30 cellular contexts compared by ENCODE assay signal in the genomic region with DNA sequence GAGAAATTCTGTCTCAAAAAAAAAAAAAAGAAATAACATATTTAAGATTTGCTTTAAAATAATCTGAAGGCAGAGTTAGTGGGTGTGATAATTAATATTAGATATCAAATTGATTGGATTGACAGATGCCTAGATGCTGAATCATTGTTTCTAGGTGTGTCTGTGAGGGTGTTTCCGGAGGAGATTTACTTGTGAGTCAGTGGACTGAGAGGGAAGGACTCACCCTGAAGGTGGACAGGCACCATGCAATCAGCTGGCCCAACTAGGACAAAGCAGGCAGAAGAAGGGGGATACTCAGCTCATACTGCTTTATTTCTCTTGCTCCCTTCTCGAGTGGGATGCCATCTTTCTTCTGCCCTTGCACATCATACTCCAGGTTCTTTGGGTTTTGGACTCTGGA. TPM values are rescaled to one million over a fixed set of nuclear protein-coding genes. Genes with fewer than 3 reads are reported as not detected.
DNase-seq lines count a peak whose midpoint lies in the region; ATAC-seq, FAIRE-seq and TF ChIP-seq lines count a peak whose summit lies in the region.
"Had no signal": no experiment of that assay in that cellular context is flagged by ENCODE, and none has a peak within 500 bp of the region (broad histone marks: within the 10 kb centered on the region; RNA-seq: fewer than 3 reads in every experiment).

No MANE protein-coding gene starts in this region.

- H3K4me3 ChIP-seq in A549: no peak overlapping the region
- H3K4me3 ChIP-seq in Karpas-422 (ENCODE audit: low read length): no peak overlapping the region
- H3K4me3 ChIP-seq in astrocyte (ENCODE audit: insufficient read depth, low read depth, low read length): no peak overlapping the region
- H3K4me3 ChIP-seq in left lung: peak overlapping the region in 1 of 2 donors; percentile 6
- no peak overlapping the region for H3K4me3 ChIP-seq in thyroid gland (replicated peaks in 1 of 3)
- H3K4me3 ChIP-seq: ascending aorta, gastrocnemius medialis, SJSA1, transverse colon had no signal

- CTCF ChIA-PET in A549 (lab: Yijun Ruan, JAX): interaction anchor here (0.6 to 1.0 kb wide), 2 partner anchors 18 to 58 kb away, joined by 3 read pairs; no protein-coding TSS in a partner anchor
- CTCF ChIA-PET in activated CD8-positive, alpha-beta T cell treated with anti-CD3 and anti-CD28 coated beads, Interleukin-2, amount 10 ng/mL, durations not matched to agents 7 days and 5 days (lab: Charles Lee): no interaction called here

- ATAC-seq in A549 (peak; percentile 74 to 88), left lung (peak; percentile 77), HG02623 (IDR thresholded peaks at IDR 0.05; ENCODE audit: unreplicated experiment) (no peak)
- no peak for ATAC-seq in activated CD8-positive, alpha-beta T cell treated with anti-CD3 and anti-CD28 coated beads, Interleukin-2, amount 10 ng/mL, durations not matched to agents 7 days and 5 days
- ATAC-seq: gastrocnemius medialis; natural killer cell; right cardiac atrium; stimulated activated naive CD8-positive, alpha-beta T cell treated with anti-CD3 and anti-CD28 coated beads, Interleukin-15, amount 100 ng/mL, for 72 hours had no signal

- no peaks in the 10 kb centered on the region for H3K4me1 Mint-ChIP-seq in astrocyte (ENCODE audit: low read depth, unreplicated experiment)
- no peaks in the 10 kb centered on the region for H3K4me1 Mint-ChIP-seq in activated CD8-positive, alpha-beta T cell treated with anti-CD3 and anti-CD28 coated beads, Interleukin-2, amount 10 ng/mL, durations not matched to agents 7 days and 5 days (ENCODE audit: low read depth)
- H3K4me1 Mint-ChIP-seq: activated naive CD4-positive, alpha-beta T cell treated with anti-CD3 and anti-CD28 coated beads, Interleukin-2, amount 50 U/mL, for 24 hours; natural killer cell; stimulated activated naive CD8-positive, alpha-beta T cell treated with anti-CD3 and anti-CD28 coated beads, Interleukin-15, amount 100 ng/mL, for 72 hours had no signal

- FAIRE-seq in A549 (lab: Jason Lieb, UNC) (no peak), astrocyte (lab: Jason Lieb, UNC) (no peak)
- FAIRE-seq: A204.1 had no signal

- intact Hi-C loops in left lung (cut with DNase I) (no loop called here), thyroid gland (cut with DNase I) (no loop called here)

- no peak for TF ChIP-seq EP300 in A549 (IDR thresholded peaks at IDR 0.05)

- TF ChIP-seq RAD21 in A549 (conservative IDR thresholded peaks at IDR 0.05 in 1 of 2, IDR thresholded peaks at IDR 0.05 in 1 of 2): no peak

- H3K36me3 ChIP-seq in Karpas-422 (ENCODE audit: insufficient read depth, low read length) (no peaks in the 10 kb centered on the region), astrocyte (ENCODE audit: insufficient read depth, low read length) (no peaks in the 10 kb centered on the region), left lung (no peaks in the 10 kb centered on the region), thyroid gland (no peaks in the 10 kb centered on the region)
- H3K36me3 ChIP-seq: ascending aorta, gastrocnemius medialis, SJSA1, transverse colon had no signal

- no peak overlapping the region for H3K4me3 Mint-ChIP-seq in astrocyte (ENCODE audit: unreplicated experiment)
- H3K4me3 Mint-ChIP-seq in activated CD8-positive, alpha-beta T cell treated with anti-CD3 and anti-CD28 coated beads, Interleukin-2, amount 10 ng/mL, durations not matched to agents 7 days and 5 days: no peak overlapping the region
- H3K4me3 Mint-ChIP-seq: activated naive CD4-positive, alpha-beta T cell treated with anti-CD3 and anti-CD28 coated beads, Interleukin-2, amount 50 U/mL, for 24 hours; H9; natural killer cell; stimulated activated naive CD8-positive, alpha-beta T cell treated with anti-CD3 and anti-CD28 coated beads, Interleukin-15, amount 100 ng/mL, for 72 hours; T-helper 1 cell treated with Interleukin-12 subunit alpha and Interleukin-12 subunit beta and Interleukin-4 antibody, amounts not matched to agents 30 μg/mL and 1 μg/mL, for 36 hours had no signal

- peak overlapping the region in 1 of 2 experiments; percentile 47; a peak in 3 of 6 replicates for H3K27ac ChIP-seq in A549
- H3K27ac ChIP-seq in Karpas-422 (ENCODE audit: low read length): no peak overlapping the region
- no peak overlapping the region for H3K27ac ChIP-seq in astrocyte (ENCODE audit: low read depth, low read length)
- H3K27ac ChIP-seq in left lung: peak overlapping the region; percentile 15 to 58
- H3K27ac ChIP-seq in thyroid gland: peak overlapping the region in 1 of 3 donors; percentile 24
- H3K27ac ChIP-seq: ascending aorta, gastrocnemius medialis, SJSA1, transverse colon had no signal

- H3K27me3 ChIP-seq in Karpas-422 (ENCODE audit: low read length): no peaks in the 10 kb centered on the region
- H3K27me3 ChIP-seq in astrocyte (ENCODE audit: insufficient read depth, low read length): no peaks in the 10 kb centered on the region
- no peaks in the 10 kb centered on the region for H3K27me3 ChIP-seq in left lung
- H3K27me3 ChIP-seq in thyroid gland: no peaks in the 10 kb centered on the region
- H3K27me3 ChIP-seq: ascending aorta, gastrocnemius medialis, SJSA1, transverse colon had no signal

- TF ChIP-seq POLR2A in A549 (IDR thresholded peaks at IDR 0.05; ENCODE audit: low read length): no peak
- TF ChIP-seq POLR2A in thyroid gland (IDR thresholded peaks at IDR 0.05): no peak

- POLR2A ChIA-PET in A549 (lab: Yijun Ruan, JAX): no interaction called here
- POLR2A ChIA-PET in activated CD8-positive, alpha-beta T cell treated with anti-CD3 and anti-CD28 coated beads, Interleukin-2, amount 10 ng/mL, durations not matched to agents 7 days and 5 days (lab: Charles Lee): no interaction called here

- H3K9ac ChIP-seq in Karpas-422 (ENCODE audit: low read length) (no peak overlapping the region), astrocyte (ENCODE audit: low read length) (no peak overlapping the region)

- no peaks in the 10 kb centered on the region for H3K9me2 ChIP-seq in Karpas-422 (replicated peaks; ENCODE audit: insufficient read depth, low read length)

- no peaks in the 10 kb centered on the region for H3K27me3 Mint-ChIP-seq in astrocyte (ENCODE audit: low read depth, unreplicated experiment)
- no peaks in the 10 kb centered on the region for H3K27me3 Mint-ChIP-seq in activated CD8-positive, alpha-beta T cell treated with anti-CD3 and anti-CD28 coated beads, Interleukin-2, amount 10 ng/mL, durations not matched to agents 7 days and 5 days (ENCODE audit: low read depth)
- H3K27me3 Mint-ChIP-seq: activated naive CD4-positive, alpha-beta T cell treated with anti-CD3 and anti-CD28 coated beads, Interleukin-2, amount 50 U/mL, for 24 hours; stimulated activated naive CD8-positive, alpha-beta T cell treated with anti-CD3 and anti-CD28 coated beads, Interleukin-15, amount 100 ng/mL, for 72 hours had no signal

- H3K4me2 ChIP-seq in A549 (peak overlapping the region; percentile 38; the same call in 2 of the 3 replicates), Karpas-422 (ENCODE audit: low read depth, low read length, poor library complexity, severe bottlenecking) (no peak overlapping the region), astrocyte (ENCODE audit: low read length) (no peak overlapping the region)

- H3K36me3 Mint-ChIP-seq in astrocyte (ENCODE audit: low read depth, unreplicated experiment): peaks cover 2% of the 10 kb centered on the region
- H3K36me3 Mint-ChIP-seq in activated CD8-positive, alpha-beta T cell treated with anti-CD3 and anti-CD28 coated beads, Interleukin-2, amount 10 ng/mL, durations not matched to agents 7 days and 5 days (ENCODE audit: low read depth): no peaks in the 10 kb centered on the region
- H3K36me3 Mint-ChIP-seq: activated naive CD4-positive, alpha-beta T cell treated with anti-CD3 and anti-CD28 coated beads, Interleukin-2, amount 50 U/mL, for 24 hours; natural killer cell had no signal

- H3K4me1 ChIP-seq in A549 (peaks cover 9% of the 10 kb centered on the region; the same call in 2 of the 3 replicates), Karpas-422 (ENCODE audit: low read length) (peaks cover 3% of the 10 kb centered on the region; the same call in 1 of the 2 replicates), astrocyte (ENCODE audit: insufficient read depth, low read length) (peaks cover 3% of the 10 kb centered on the region), left lung (no peaks in the 10 kb centered on the region), thyroid gland (peaks cover 3 to 28% of the 10 kb centered on the region in 2 donors)
- H3K4me1 ChIP-seq: ascending aorta, gastrocnemius medialis, SJSA1, transverse colon had no signal

- no peak overlapping the region for H2AFZ ChIP-seq in Karpas-422 (ENCODE audit: low read length)
- H2AFZ ChIP-seq in astrocyte (ENCODE audit: low read depth, low read length): peak overlapping the region; percentile 64

- H3K9me3 Mint-ChIP-seq in astrocyte (ENCODE audit: unreplicated experiment): no peaks in the 10 kb centered on the region
- H3K9me3 Mint-ChIP-seq in activated CD8-positive, alpha-beta T cell treated with anti-CD3 and anti-CD28 coated beads, Interleukin-2, amount 10 ng/mL, durations not matched to agents 7 days and 5 days (ENCODE audit: insufficient read depth): no peaks in the 10 kb centered on the region
- H3K9me3 Mint-ChIP-seq: activated naive CD4-positive, alpha-beta T cell treated with anti-CD3 and anti-CD28 coated beads, Interleukin-2, amount 50 U/mL, for 24 hours; H9; natural killer cell; stimulated activated naive CD8-positive, alpha-beta T cell treated with anti-CD3 and anti-CD28 coated beads, Interleukin-15, amount 100 ng/mL, for 72 hours; T-helper 1 cell treated with Interleukin-12 subunit alpha and Interleukin-12 subunit beta and Interleukin-4 antibody, amounts not matched to agents 30 μg/mL and 1 μg/mL, for 36 hours had no signal

- no peaks in the 10 kb centered on the region for H3K9me3 ChIP-seq in A549
- H3K9me3 ChIP-seq in Karpas-422 (ENCODE audit: low read length): no peaks in the 10 kb centered on the region
- no peaks in the 10 kb centered on the region for H3K9me3 ChIP-seq in astrocyte (ENCODE audit: insufficient read depth, low read depth, low read length)
- H3K9me3 ChIP-seq in left lung: no peaks in the 10 kb centered on the region
- H3K9me3 ChIP-seq in thyroid gland: no peaks in the 10 kb centered on the region
- H3K9me3 ChIP-seq: ascending aorta, gastrocnemius medialis, SJSA1, transverse colon had no signal

- no peak overlapping the region for H3K27ac Mint-ChIP-seq in astrocyte (ENCODE audit: unreplicated experiment)
- H3K27ac Mint-ChIP-seq in activated CD8-positive, alpha-beta T cell treated with anti-CD3 and anti-CD28 coated beads, Interleukin-2, amount 10 ng/mL, durations not matched to agents 7 days and 5 days: no peak overlapping the region
- H3K27ac Mint-ChIP-seq: activated naive CD4-positive, alpha-beta T cell treated with anti-CD3 and anti-CD28 coated beads, Interleukin-2, amount 50 U/mL, for 24 hours; natural killer cell; stimulated activated naive CD8-positive, alpha-beta T cell treated with anti-CD3 and anti-CD28 coated beads, Interleukin-15, amount 100 ng/mL, for 72 hours; T-helper 1 cell treated with Interleukin-12 subunit alpha and Interleukin-12 subunit beta and Interleukin-4 antibody, amounts not matched to agents 30 μg/mL and 1 μg/mL, for 36 hours had no signal

- 18% methylated on average over 2 of the region's 2 CpGs for WGBS in A549 (ENCODE audit: missing lambda C conversion rate)
- WGBS in thyroid gland, 2 donors: 91 to 93% methylated on average over 2 of the region's 2 CpGs

- H3K79me2 ChIP-seq in Karpas-422 (ENCODE audit: low read length) (no peaks in the 10 kb centered on the region), astrocyte (ENCODE audit: insufficient read depth, low read length) (no peaks in the 10 kb centered on the region)

- TF ChIP-seq CTCF in A549 (IDR thresholded peaks at IDR 0.05) (no peak), astrocyte (IDR thresholded peaks at IDR 0.05; ENCODE audit: insufficient read depth, low read depth, low read length) (no peak), left lung (IDR thresholded peaks at IDR 0.05) (no peak), thyroid gland (IDR thresholded peaks at IDR 0.05) (no peak)

- no peaks in the 10 kb centered on the region for H4K20me1 ChIP-seq in Karpas-422 (ENCODE audit: insufficient read depth, low read depth, low read length)
- H4K20me1 ChIP-seq in astrocyte (ENCODE audit: insufficient read depth, low read length): no peaks in the 10 kb centered on the region

- DNase-seq in A549 (ENCODE audit: low read depth in 1 of 2, low spot score in 1 of 2): peak in 1 of 2 experiments; percentile 49
- DNase-seq in Karpas-422: peak; percentile 29
- peak; percentile 14 for DNase-seq in astrocyte (ENCODE audit: low read depth)
- no peak for DNase-seq in left lung
- DNase-seq in thyroid gland: no peak
- no peak for DNase-seq in glomerular visceral epithelial cell (ENCODE audit: extremely low spot score)
- DNase-seq in activated CD8-positive, alpha-beta T cell treated with anti-CD3 and anti-CD28 coated beads, Interleukin-2, amount 10 ng/mL, durations not matched to agents 7 days and 5 days: no peak
- DNase-seq: activated CD4-positive, alpha-beta T cell treated with anti-CD3 and anti-CD28 coated beads for 48 hours; cerebellar nuclear complex; DMS79 treated with DMSO at 0.1 percent for 48 hours; erythroblast; gastrocnemius medialis; H9; Kasumi-1; natural killer cell; NCI-H1092 treated with DMSO at 0.1 percent for 48 hours; NCI-H2029; NCI-H2227 treated with DMSO at 0.1 percent for 48 hours; NCI-H774; right cardiac atrium; stimulated activated CD4-positive, alpha-beta T cell treated with anti-CD3 and anti-CD28 coated beads, Interleukin-12 subunit alpha, Interleukin-12 subunit beta, amount 100 ng/mL, for 4 hours; stimulated activated CD4-positive, alpha-beta T cell treated with anti-CD3 and anti-CD28 coated beads, Interleukin-4, amount 100 ng/mL, for 4 hours; stimulated activated naive CD8-positive, alpha-beta T cell treated with anti-CD3 and anti-CD28 coated beads, Interleukin-15, amount 100 ng/mL, for 72 hours; transverse colon had no signal

RNA-seq across cellular contexts. Expression of gene RPL24, which starts 16.7 kb away (rescaled TPM):
- 1,426 and 1,646 TPM in 2 replicates for polyA plus RNA-seq in A549 (2011; rRNA removed)
- 1,239 and 1,439 TPM in 2 replicates for polyA plus RNA-seq in A549 (2012; cell fraction: cytosol; rRNA removed)
- polyA plus RNA-seq in A549 (2012; cell fraction: nucleus; rRNA removed): 271 and 403 TPM in 2 replicates
- polyA plus RNA-seq in A549 (2017; fragmentation: RNase III; extraction: RNeasy Plus Mini Kit Qiagen cat#74134 plus additional on column Dnase treatment): 1,830 to 2,100 TPM (median 1,839 TPM) in 3 replicates
- 291 and 481 TPM in 2 replicates for polyA minus RNA-seq in A549 (2011; rRNA and poly(A)+ RNA removed)
- 3,600 and 7,010 TPM in 2 replicates for total RNA-seq in Karpas-422 (2014; rRNA removed; shearing (Covaris generic); ENCODE audit: low replicate concordance)
- total RNA-seq in astrocyte: 939 and 1,022 TPM in 2 replicates
- 100 to 1,000 TPM; 811 to 860 TPM for total RNA-seq in left lung
- 1,000 to 10,000 TPM in 3 of 4 donors, 100 to 1,000 TPM in 1; 958 to 1,885 (median 1,354) TPM for total RNA-seq in thyroid gland
- total RNA-seq in activated CD8-positive, alpha-beta T cell treated with anti-CD3 and anti-CD28 coated beads, Interleukin-2, amount 10 ng/mL, durations not matched to agents 7 days and 5 days: 100 to 1,000 TPM; 948 to 978 TPM

RNA-seq across cellular contexts. Expression of gene CEP97, which starts 21.2 kb away (rescaled TPM):
- 4.0 and 6.7 TPM in 2 replicates for polyA plus RNA-seq in A549 (2011; rRNA removed)
- polyA plus RNA-seq in A549 (2012; cell fraction: cytosol; rRNA removed): 0.74 and 1.0 TPM in 2 replicates
- polyA plus RNA-seq in A549 (2012; cell fraction: nucleus; rRNA removed): 1.0 and 2.2 TPM in 2 replicates
- polyA plus RNA-seq in A549 (2017; fragmentation: RNase III; extraction: RNeasy Plus Mini Kit Qiagen cat#74134 plus additional on column Dnase treatment): 4.6 to 5.2 TPM (median 5.1 TPM) in 3 replicates
- polyA minus RNA-seq in A549 (2011; rRNA and poly(A)+ RNA removed): 5.8 TPM in 2 replicates
- 15.0 and 21.7 TPM in 2 replicates for total RNA-seq in Karpas-422 (2014; rRNA removed; shearing (Covaris generic); ENCODE audit: low replicate concordance)
- total RNA-seq in astrocyte: 10.1 and 11.5 TPM in 2 replicates
- total RNA-seq in left lung: 10 to 100 TPM in 1 of 2 donors, 1 to 10 TPM in 1; 8.5 to 11.2 TPM
- 10 to 100 TPM in 1 of 4 donors, 1 to 10 TPM in 3; 7.3 to 13.3 (median 8.2) TPM for total RNA-seq in thyroid gland
- total RNA-seq in activated CD8-positive, alpha-beta T cell treated with anti-CD3 and anti-CD28 coated beads, Interleukin-2, amount 10 ng/mL, durations not matched to agents 7 days and 5 days: 10 to 100 TPM; 23.3 to 26.2 TPM

RNA-seq across cellular contexts. Expression of gene ZBTB11, which starts 26.2 kb away (rescaled TPM):
- polyA plus RNA-seq in A549 (2011; rRNA removed) (18.8 and 24.3 TPM in 2 replicates), A549 (2017; fragmentation: RNase III; extraction: RNeasy Plus Mini Kit Qiagen cat#74134 plus additional on column Dnase treatment) (11.3 to 12.0 TPM (median 11.6 TPM) in 3 replicates)
- polyA plus RNA-seq in A549 (2012; cell fraction: cytosol; rRNA removed): 3.5 and 3.9 TPM in 2 replicates
- polyA plus RNA-seq in A549 (2012; cell fraction: nucleus; rRNA removed): 5.7 and 7.6 TPM in 2 replicates
- polyA minus RNA-seq in A549 (2011; rRNA and poly(A)+ RNA removed): 12.2 and 13.3 TPM in 2 replicates
- total RNA-seq in Karpas-422 (2014; rRNA removed; shearing (Covaris generic); ENCODE audit: low replicate concordance): 19.0 and 28.9 TPM in 2 replicates
- total RNA-seq in astrocyte (19.4 and 20.9 TPM in 2 replicates), left lung (10 to 100 TPM; 16.6 to 18.1 TPM), thyroid gland (10 to 100 TPM; 28.0 to 43.6 (median 35.9) TPM)
- total RNA-seq in activated CD8-positive, alpha-beta T cell treated with anti-CD3 and anti-CD28 coated beads, Interleukin-2, amount 10 ng/mL, durations not matched to agents 7 days and 5 days: 10 to 100 TPM; 30.7 to 33.6 TPM

Comparison
In these comparisons a context has a peak if more than half of its experiments do, and no peak if none do; other contexts are left out.
1. ATAC-seq: peak in A549 (2 of 2) and left lung (single experiment); none in activated CD8-positive, alpha-beta T cell treated with anti-CD3 and anti-CD28 coated beads, Interleukin-2, amount 10 ng/mL, durations not matched to agents 7 days and 5 days (single experiment) and HG02623 (single experiment).
2. DNase-seq: peak in Karpas-422 (single experiment) and astrocyte (single experiment); none in left lung (0 of 2), thyroid gland (0 of 2), glomerular visceral epithelial cell (single experiment) and activated CD8-positive, alpha-beta T cell treated with anti-CD3 and anti-CD28 coated beads, Interleukin-2, amount 10 ng/mL, durations not matched to agents 7 days and 5 days (single experiment).
3. H3K27ac ChIP-seq: peak in left lung (2 of 2); none in Karpas-422 (single experiment) and astrocyte (single experiment).